1 cellular context compared by ENCODE assay signal in genomic region chr1:237012361-237012760, GRCh38.
TF ChIP-seq lines count a peak whose summit lies in the region.

No MANE protein-coding gene starts in this region.

TF ChIP-seq in HepG2, 621 proteins besides CTCF, POLR2A, EP300 and RAD21:
- TF ChIP-seq ZGPAT (CRISPR knock-in tag; IDR thresholded peaks at IDR 0.05) (no peak), ZNF207 (IDR thresholded peaks at IDR 0.05; ENCODE audit: borderline replicate concordance) (no peak), BRCA1 (CRISPR knock-in tag; IDR thresholded peaks at IDR 0.05) (no peak), TCF7L2 (IDR thresholded peaks at IDR 0.05; ENCODE audit: low read depth, low read length) (no peak), NAIF1 (CRISPR knock-in tag; IDR thresholded peaks at IDR 0.05; ENCODE audit: borderline replicate concordance) (no peak), HNF4A (CRISPR knock-in tag; IDR thresholded peaks at IDR 0.05) (no peak), RAD51 (IDR thresholded peaks at IDR 0.05; ENCODE audit: borderline replicate concordance) (no peak), ISL2 (CRISPR knock-in tag; IDR thresholded peaks at IDR 0.05) (no peak), TFE3 (CRISPR knock-in tag; IDR thresholded peaks at IDR 0.05) (no peak), ZNF780A (CRISPR knock-in tag; IDR thresholded peaks at IDR 0.05) (no peak), ZNF619 (CRISPR knock-in tag; IDR thresholded peaks at IDR 0.05) (no peak), ZMYM2 (CRISPR knock-in tag; IDR thresholded peaks at IDR 0.05) (no peak), ZNF318 (CRISPR knock-in tag; IDR thresholded peaks at IDR 0.05) (no peak), SUZ12 (IDR thresholded peaks at IDR 0.05; ENCODE audit: low read depth, low read length) (no peak), ZNF678 (CRISPR knock-in tag; IDR thresholded peaks at IDR 0.05) (no peak), ZFP90 (CRISPR knock-in tag; IDR thresholded peaks at IDR 0.05; ENCODE audit: borderline replicate concordance) (no peak), HNF4G (IDR thresholded peaks at IDR 0.05; ENCODE audit: borderline replicate concordance, low read depth, low read length) (no peak), HNF4G (CRISPR knock-in tag; IDR thresholded peaks at IDR 0.05; ENCODE audit: borderline replicate concordance, low read depth) (no peak)
- TF ChIP-seq, protein P1, sequence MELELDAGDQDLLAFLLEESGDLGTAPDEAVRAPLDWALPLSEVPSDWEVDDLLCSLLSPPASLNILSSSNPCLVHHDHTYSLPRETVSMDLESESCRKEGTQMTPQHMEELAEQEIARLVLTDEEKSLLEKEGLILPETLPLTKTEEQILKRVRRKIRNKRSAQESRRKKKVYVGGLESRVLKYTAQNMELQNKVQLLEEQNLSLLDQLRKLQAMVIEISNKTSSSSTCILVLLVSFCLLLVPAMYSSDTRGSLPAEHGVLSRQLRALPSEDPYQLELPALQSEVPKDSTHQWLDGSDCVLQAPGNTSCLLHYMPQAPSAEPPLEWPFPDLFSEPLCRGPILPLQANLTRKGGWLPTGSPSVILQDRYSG (CRISPR knock-in tag; IDR thresholded peaks at IDR 0.05), result no peak
TF ChIP-seq in HepG2: peak in this region for 0.
